ENCODE assay signal across 7 cellular contexts in the genomic region with DNA sequence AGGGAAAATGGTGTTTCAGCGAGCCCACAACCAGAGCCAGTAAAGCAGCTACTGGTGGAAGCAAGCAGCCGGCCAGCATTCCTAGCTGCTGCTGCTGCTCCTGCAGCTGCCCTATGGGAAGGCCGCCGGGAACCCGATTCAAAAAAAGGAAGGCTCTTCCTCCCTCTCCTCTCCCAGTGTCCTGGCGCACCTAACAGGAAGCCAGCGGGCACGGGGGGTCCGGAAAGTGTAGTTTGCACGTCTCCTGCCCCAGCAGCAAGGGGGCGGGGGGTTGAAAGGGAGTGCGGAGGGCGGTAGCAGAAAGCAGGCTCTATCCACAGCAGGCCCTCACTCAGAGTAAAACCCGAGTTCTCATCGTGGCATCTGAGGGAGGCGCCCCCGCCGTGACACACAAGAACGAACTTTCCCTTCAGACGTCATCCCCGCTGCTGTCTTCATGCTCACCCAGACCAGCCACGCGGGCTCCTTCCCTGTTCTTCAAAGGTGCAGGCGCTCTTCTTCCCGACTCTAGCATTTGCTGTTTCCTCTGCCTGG. TPM values are rescaled to one million over a fixed set of nuclear protein-coding genes. Genes with fewer than 3 reads are reported as not detected.
A peak's percentile ranks its signal among the peaks of the same experiment; 100 is the strongest.
DNase-seq lines count a peak whose midpoint lies in the region; ATAC-seq and TF ChIP-seq lines count a peak whose summit lies in the region.

No MANE protein-coding gene starts in this region.

- H3K27me3 Mint-ChIP-seq in activated CD8-positive, alpha-beta T cell treated with anti-CD3 and anti-CD28 coated beads for 36 hours: peaks cover 5% of the 10 kb centered on the region

- no peaks in the 10 kb centered on the region for H3K79me2 ChIP-seq in parathyroid adenoma

- peak overlapping the region; percentile 84 for H2AFZ ChIP-seq in parathyroid adenoma

- ATAC-seq in HG02588 (IDR thresholded peaks at IDR 0.05; ENCODE audit: unreplicated experiment) (peak; percentile 57), left cardiac atrium (peak; percentile 73 to 75), GM21526 (IDR thresholded peaks at IDR 0.05; ENCODE audit: low FRiP score, unreplicated experiment) (no peak)
- ATAC-seq in activated CD8-positive, alpha-beta T cell treated with anti-CD3 and anti-CD28 coated beads for 36 hours: peak; percentile 81

- POLR2A ChIA-PET in activated CD8-positive, alpha-beta T cell treated with anti-CD3 and anti-CD28 coated beads for 36 hours (lab: Charles Lee): no interaction called here

- H3K9me3 ChIP-seq in parathyroid adenoma (ENCODE audit: control insufficient read depth, low read length): no peaks in the 10 kb centered on the region

- no peaks in the 10 kb centered on the region for H3K9me3 Mint-ChIP-seq in activated CD8-positive, alpha-beta T cell treated with anti-CD3 and anti-CD28 coated beads for 36 hours

- H3K27ac ChIP-seq in parathyroid adenoma: peak overlapping the region; percentile 11

- H3K4me1 Mint-ChIP-seq in activated CD8-positive, alpha-beta T cell treated with anti-CD3 and anti-CD28 coated beads for 36 hours (ENCODE audit: low read depth): peaks cover 4% of the 10 kb centered on the region

- H3K4me2 ChIP-seq in parathyroid adenoma (ENCODE audit: low read length): peak overlapping the region; percentile 64

- no peaks in the 10 kb centered on the region for H3K4me1 ChIP-seq in parathyroid adenoma

- peak; percentile 57 for DNase-seq in activated CD8-positive, alpha-beta T cell treated with anti-CD3 and anti-CD28 coated beads for 36 hours
- peak; percentile 60 for DNase-seq in left cardiac atrium
- DNase-seq in UCSD-AML1 (lab: John Stamatoyannopoulos, UW; ENCODE audit: unreplicated experiment): no peak
- DNase-seq in 8988T: no peak

- H3K36me3 Mint-ChIP-seq in activated CD8-positive, alpha-beta T cell treated with anti-CD3 and anti-CD28 coated beads for 36 hours (ENCODE audit: low read depth): no peaks in the 10 kb centered on the region

- no peak overlapping the region for H3K4me3 Mint-ChIP-seq in activated CD8-positive, alpha-beta T cell treated with anti-CD3 and anti-CD28 coated beads for 36 hours

- no peak overlapping the region for H3K9ac ChIP-seq in parathyroid adenoma

- no peak for TF ChIP-seq CTCF in activated CD8-positive, alpha-beta T cell treated with anti-CD3 and anti-CD28 coated beads for 36 hours (IDR thresholded peaks at IDR 0.05)
- no peak for TF ChIP-seq CTCF in parathyroid adenoma (IDR thresholded peaks at IDR 0.05)

- CTCF ChIA-PET in activated CD8-positive, alpha-beta T cell treated with anti-CD3 and anti-CD28 coated beads for 36 hours (lab: Charles Lee): no interaction called here

- intact Hi-C loops in activated CD8-positive, alpha-beta T cell treated with anti-CD3 and anti-CD28 coated beads for 36 hours (cut with micrococcal nuclease): no loop called here
- intact Hi-C loops in left cardiac atrium (cut with DNase I): no loop called here

- H3K27ac Mint-ChIP-seq in activated CD8-positive, alpha-beta T cell treated with anti-CD3 and anti-CD28 coated beads for 36 hours: no peak overlapping the region

- no peaks in the 10 kb centered on the region for H3K27me3 ChIP-seq in parathyroid adenoma (ENCODE audit: control insufficient read depth, insufficient read depth, low read length)

- no peaks in the 10 kb centered on the region for H3K36me3 ChIP-seq in parathyroid adenoma (ENCODE audit: control insufficient read depth, insufficient read depth, low read length)

- H3K4me3 ChIP-seq in parathyroid adenoma (ENCODE audit: low read depth, low read length): peak overlapping the region; percentile 42

RNA-seq across cellular contexts. Expression of a gene that starts 16.5 kb away (rescaled TPM):
- not detected for total RNA-seq in activated CD8-positive, alpha-beta T cell treated with anti-CD3 and anti-CD28 coated beads for 36 hours
- 1 to 10 TPM in 1 of 2 donors, under 1 TPM in 1; 0.60 to 1.9 TPM for total RNA-seq in left cardiac atrium

RNA-seq across cellular contexts. Expression of a gene that starts 21.2 kb away (rescaled TPM):
- total RNA-seq in activated CD8-positive, alpha-beta T cell treated with anti-CD3 and anti-CD28 coated beads for 36 hours: 1 to 10 TPM; 2.7 to 3.6 TPM
- 10 to 100 TPM; 21.1 to 23.1 TPM for total RNA-seq in left cardiac atrium

Comparison
In these comparisons a context has a peak if more than half of its experiments do, and no peak if none do; other contexts are left out.
1. DNase-seq: peak in activated CD8-positive, alpha-beta T cell treated with anti-CD3 and anti-CD28 coated beads for 36 hours (single experiment) and left cardiac atrium (single experiment); none in UCSD-AML1 (single experiment) and 8988T (single experiment).
2. RNA of a gene that starts 21.2 kb away (total RNA-seq): 21.1 to 23.1 TPM in left cardiac atrium; 2.7 to 3.6 TPM in activated CD8-positive, alpha-beta T cell treated with anti-CD3 and anti-CD28 coated beads for 36 hours; every median in the first group is over 4 times any median in the second.